ENCODE assay signal across 9 cellular contexts in genomic region chr17:35046245-35046644, GRCh38. TPM values are rescaled to one million over a fixed set of nuclear protein-coding genes. Genes with fewer than 3 reads are reported as not detected.
A peak's percentile ranks its signal among the peaks of the same experiment; 100 is the strongest.
DNase-seq lines count a peak whose midpoint lies in the region; ATAC-seq and TF ChIP-seq lines count a peak whose summit lies in the region.
"Had no signal": no experiment of that assay in that cellular context is flagged by ENCODE, and none has a peak within 500 bp of the region (broad histone marks: within the 10 kb centered on the region; RNA-seq: fewer than 3 reads in every experiment).

No MANE protein-coding gene starts in this region.

- intact Hi-C loops in activated CD8-positive, alpha-beta T cell treated with anti-CD3 and anti-CD28 coated beads for 36 hours (cut with micrococcal nuclease) = loop anchor here (2.0 kb wide), 1 partner anchor 17 kb away; the partner anchor contains the start of gene RFFL

- peaks cover 69% of the 10 kb centered on the region for H3K4me1 Mint-ChIP-seq in activated T-cell treated with anti-CD3 and anti-CD28 coated beads, Interleukin-2, amount 50 U/mL, for 72 hours (ENCODE audit: low read depth)
- H3K4me1 Mint-ChIP-seq in activated CD8-positive, alpha-beta T cell treated with anti-CD3 and anti-CD28 coated beads for 36 hours (ENCODE audit: low read depth) = peaks cover 67% of the 10 kb centered on the region
- H3K4me1 Mint-ChIP-seq in immature natural killer cell = peaks cover 80 to 88% of the 10 kb centered on the region in 2 donors
- peaks cover 71% of the 10 kb centered on the region for H3K4me1 Mint-ChIP-seq in stimulated activated naive CD8-positive, alpha-beta T cell treated with anti-CD3 and anti-CD28 coated beads, Interleukin-15, amount 100 ng/mL, for 72 hours

- ATAC-seq in activated T-cell treated with anti-CD3 and anti-CD28 coated beads, Interleukin-2, amount 50 U/mL, for 72 hours (replicated peaks in 1 of 2) = no peak
- ATAC-seq in activated CD8-positive, alpha-beta T cell treated with anti-CD3 and anti-CD28 coated beads for 36 hours = no peak
- ATAC-seq in stimulated activated naive CD8-positive, alpha-beta T cell treated with anti-CD3 and anti-CD28 coated beads, Interleukin-15, amount 100 ng/mL, for 72 hours = no peak
- ATAC-seq in GM18519 (IDR thresholded peaks at IDR 0.05; ENCODE audit: low FRiP score, unreplicated experiment) = no peak

- peak overlapping the region; percentile 82 to 90 for H3K4me3 Mint-ChIP-seq in activated T-cell treated with anti-CD3 and anti-CD28 coated beads, Interleukin-2, amount 50 U/mL, for 72 hours
- peak overlapping the region; percentile 77 for H3K4me3 Mint-ChIP-seq in activated CD8-positive, alpha-beta T cell treated with anti-CD3 and anti-CD28 coated beads for 36 hours
- H3K4me3 Mint-ChIP-seq in immature natural killer cell = peak overlapping the region; percentile 71 to 90 (median 82)
- peak overlapping the region; percentile 75 to 83 for H3K4me3 Mint-ChIP-seq in stimulated activated naive CD8-positive, alpha-beta T cell treated with anti-CD3 and anti-CD28 coated beads, Interleukin-15, amount 100 ng/mL, for 72 hours

- H3K36me3 Mint-ChIP-seq in activated T-cell treated with anti-CD3 and anti-CD28 coated beads, Interleukin-2, amount 50 U/mL, for 72 hours (ENCODE audit: insufficient read depth in 2 of 2) = peaks cover 2 to 5% of the 10 kb centered on the region in 2 donors
- peaks cover 7% of the 10 kb centered on the region for H3K36me3 Mint-ChIP-seq in activated CD8-positive, alpha-beta T cell treated with anti-CD3 and anti-CD28 coated beads for 36 hours (ENCODE audit: low read depth)
- peaks cover 1 to 7% (median 5%) of the 10 kb centered on the region in 3 donors for H3K36me3 Mint-ChIP-seq in immature natural killer cell

- peak overlapping the region; percentile 97 for H3K27ac Mint-ChIP-seq in activated T-cell treated with anti-CD3 and anti-CD28 coated beads, Interleukin-2, amount 50 U/mL, for 72 hours
- peak overlapping the region; percentile 97 for H3K27ac Mint-ChIP-seq in activated CD8-positive, alpha-beta T cell treated with anti-CD3 and anti-CD28 coated beads for 36 hours
- peak overlapping the region; percentile 88 to 94 (median 92) for H3K27ac Mint-ChIP-seq in immature natural killer cell
- H3K27ac Mint-ChIP-seq in stimulated activated naive CD8-positive, alpha-beta T cell treated with anti-CD3 and anti-CD28 coated beads, Interleukin-15, amount 100 ng/mL, for 72 hours = peak overlapping the region; percentile 92 to 96

- no peak for DNase-seq in activated T-cell treated with anti-CD3 and anti-CD28 coated beads, Interleukin-2, amount 50 U/mL, for 72 hours
- no peak for DNase-seq in activated T-cell treated with anti-CD3 and anti-CD28 coated beads for 4 hours
- no peak for DNase-seq in activated CD8-positive, alpha-beta T cell treated with anti-CD3 and anti-CD28 coated beads for 36 hours
- DNase-seq in immature natural killer cell = no peak
- no peak for DNase-seq in stimulated activated naive CD8-positive, alpha-beta T cell treated with anti-CD3 and anti-CD28 coated beads, Interleukin-15, amount 100 ng/mL, for 72 hours
- no peak for DNase-seq in foreskin melanocyte
- DNase-seq in NCI-H2196 treated with DMSO at 0.1 percent for 48 hours (lab: John Stamatoyannopoulos, UW; ENCODE audit: unreplicated experiment) = no peak
- DNase-seq: NCI-H2081 had no signal

- TF ChIP-seq CTCF in activated CD8-positive, alpha-beta T cell treated with anti-CD3 and anti-CD28 coated beads for 36 hours (IDR thresholded peaks at IDR 0.05) = no peak

- H3K9me3 Mint-ChIP-seq in activated T-cell treated with anti-CD3 and anti-CD28 coated beads, Interleukin-2, amount 50 U/mL, for 72 hours = no peaks in the 10 kb centered on the region
- H3K9me3 Mint-ChIP-seq in activated CD8-positive, alpha-beta T cell treated with anti-CD3 and anti-CD28 coated beads for 36 hours = no peaks in the 10 kb centered on the region
- H3K9me3 Mint-ChIP-seq in immature natural killer cell = no peaks in the 10 kb centered on the region
- H3K9me3 Mint-ChIP-seq in stimulated activated naive CD8-positive, alpha-beta T cell treated with anti-CD3 and anti-CD28 coated beads, Interleukin-15, amount 100 ng/mL, for 72 hours = peaks cover 0 to under 1% of the 10 kb centered on the region in 2 donors

- POLR2A ChIA-PET in activated CD8-positive, alpha-beta T cell treated with anti-CD3 and anti-CD28 coated beads for 36 hours (lab: Charles Lee) = interaction anchor here (0.5 to 2.4 kb wide), 15 partner anchors 10 to 84 kb away, joined by 3 to 8 read pairs (median 4); partner anchors contain the start of genes RAD51D and RFFL

- CTCF ChIA-PET in activated CD8-positive, alpha-beta T cell treated with anti-CD3 and anti-CD28 coated beads for 36 hours (lab: Charles Lee) = interaction anchor here (0.8 to 2.4 kb wide), 13 partner anchors 10 to 74 kb away, joined by 3 to 9 read pairs (median 4); partner anchors contain the start of genes RAD51D and RFFL

- H3K27me3 Mint-ChIP-seq in activated T-cell treated with anti-CD3 and anti-CD28 coated beads, Interleukin-2, amount 50 U/mL, for 72 hours (ENCODE audit: low read depth) = no peaks in the 10 kb centered on the region
- no peaks in the 10 kb centered on the region for H3K27me3 Mint-ChIP-seq in activated CD8-positive, alpha-beta T cell treated with anti-CD3 and anti-CD28 coated beads for 36 hours
- peaks cover 0 to 9% (median 3%) of the 10 kb centered on the region in 3 donors for H3K27me3 Mint-ChIP-seq in immature natural killer cell (ENCODE audit: low read depth in 3 of 3)
- no peaks in the 10 kb centered on the region for H3K27me3 Mint-ChIP-seq in stimulated activated naive CD8-positive, alpha-beta T cell treated with anti-CD3 and anti-CD28 coated beads, Interleukin-15, amount 100 ng/mL, for 72 hours

RNA-seq across cellular contexts. Expression of gene RFFL, which starts 17.3 kb away (rescaled TPM):
- total RNA-seq in activated T-cell treated with anti-CD3 and anti-CD28 coated beads, Interleukin-2, amount 50 U/mL, for 72 hours = 10 to 100 TPM; 47.7 to 50.0 TPM
- total RNA-seq in activated CD8-positive, alpha-beta T cell treated with anti-CD3 and anti-CD28 coated beads for 36 hours = 10 to 100 TPM; 11.3 to 12.0 TPM
- 10 to 100 TPM; 24.0 to 45.4 (median 34.0) TPM for polyA plus RNA-seq in immature natural killer cell
